13 cellular contexts compared by ENCODE assay signal in the genomic region with DNA sequence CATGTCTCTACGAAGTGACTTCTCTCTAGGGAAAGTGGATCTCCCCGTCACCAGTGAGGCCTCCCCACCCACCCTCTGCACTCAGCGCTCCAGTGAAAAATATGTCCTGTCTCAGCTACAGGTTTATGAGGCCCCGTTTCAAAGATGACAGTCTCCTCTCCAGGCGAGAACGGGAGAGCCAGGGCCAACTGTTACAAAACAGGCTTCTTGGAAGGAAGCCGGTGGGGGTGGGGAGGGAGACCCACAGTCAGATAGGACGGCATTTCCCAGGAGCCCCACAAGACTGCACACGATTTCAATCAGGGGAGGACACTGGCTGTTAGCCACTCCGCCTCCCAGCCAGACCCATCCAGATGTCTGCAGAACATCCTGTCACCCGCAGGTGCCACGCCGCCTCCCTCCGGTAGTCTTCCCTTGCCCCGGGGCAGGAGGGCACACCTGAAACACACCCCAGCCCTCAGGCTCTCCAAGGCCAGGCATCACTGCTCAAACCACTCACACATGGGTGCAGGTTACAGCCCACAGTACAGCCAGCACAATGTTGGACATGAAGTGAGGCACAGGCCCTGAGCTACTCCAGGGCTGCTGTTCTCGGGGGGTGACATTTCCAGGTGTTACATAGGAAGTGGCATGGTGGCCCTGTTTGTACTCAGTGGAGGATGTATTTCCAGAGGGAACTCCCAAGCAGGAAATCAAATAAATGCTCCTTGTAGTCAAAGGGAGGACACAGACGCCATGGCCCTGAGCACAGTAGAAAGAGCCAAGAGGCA.
A peak's percentile ranks its signal among the peaks of the same experiment; 100 is the strongest.
DNase-seq lines count a peak whose midpoint lies in the region; ATAC-seq and TF ChIP-seq lines count a peak whose summit lies in the region.
"Had no signal": no experiment of that assay in that cellular context is flagged by ENCODE, and none has a peak within 500 bp of the region (broad histone marks: within the 10 kb centered on the region; RNA-seq: fewer than 3 reads in every experiment).

No MANE protein-coding gene starts in this region.

- no peaks in the 10 kb centered on the region for H3K79me2 ChIP-seq in SK-N-SH (ENCODE audit: insufficient read depth)
- H3K79me2 ChIP-seq in mammary epithelial cell (ENCODE audit: insufficient read depth, low read length) = no peaks in the 10 kb centered on the region

- BruUV-seq in mammary epithelial cell (replicated peaks; lab: Mats Ljungman, UMichigan) = no TSS peak

- TF ChIP-seq CTCF in SK-N-SH (IDR thresholded peaks at IDR 0.05) = no peak
- no peak for TF ChIP-seq CTCF in mammary epithelial cell (conservative IDR thresholded peaks at IDR 0.05 in 1 of 2, IDR thresholded peaks at IDR 0.05 in 1 of 2; ENCODE audit: extremely low read depth in 1 of 2, insufficient read depth in 1 of 2, low read depth in 1 of 2, low read length in 2 of 2)
- TF ChIP-seq CTCF in suprapubic skin (IDR thresholded peaks at IDR 0.05) = no peak
- TF ChIP-seq CTCF in GM13977 (IDR thresholded peaks at IDR 0.05; ENCODE audit: extremely low read depth, insufficient read depth, missing control alignments) = no peak

- peaks cover 91% of the 10 kb centered on the region for H3K27me3 ChIP-seq in SK-N-SH (ENCODE audit: insufficient read depth)
- no peaks in the 10 kb centered on the region for H3K27me3 ChIP-seq in mammary epithelial cell (ENCODE audit: insufficient read depth, low read length)
- H3K27me3 ChIP-seq in suprapubic skin = no peaks in the 10 kb centered on the region

- H3K36me3 ChIP-seq in SK-N-SH (replicated peaks in 1 of 2; ENCODE audit: control insufficient read depth in 1 of 2, insufficient read depth in 2 of 2, low read length in 1 of 2) (no peaks in the 10 kb centered on the region), mammary epithelial cell (ENCODE audit: insufficient read depth, low read length) (no peaks in the 10 kb centered on the region), suprapubic skin (no peaks in the 10 kb centered on the region)

- H3K9me2 ChIP-seq in SK-N-SH = no peaks in the 10 kb centered on the region

- no peaks in the 10 kb centered on the region for H3K9me3 ChIP-seq in SK-N-SH
- H3K9me3 ChIP-seq in mammary epithelial cell (replicated peaks; ENCODE audit: insufficient read depth, low read length) = no peaks in the 10 kb centered on the region
- H3K9me3 ChIP-seq in suprapubic skin = no peaks in the 10 kb centered on the region

- H3K9ac ChIP-seq in SK-N-SH = no peak overlapping the region
- H3K9ac ChIP-seq in mammary epithelial cell (ENCODE audit: insufficient read depth, low read length) = no peak overlapping the region

- no peaks in the 10 kb centered on the region for H3F3A ChIP-seq in SK-N-SH (replicated peaks; ENCODE audit: insufficient read depth)

- no peak for TF ChIP-seq RAD21 in SK-N-SH (IDR thresholded peaks at IDR 0.05; ENCODE audit: low read length)

- POLR2A ChIA-PET in SK-N-SH (lab: Yijun Ruan, JAX) = no interaction called here

- DNase-seq in SK-N-SH = peak; percentile 1
- DNase-seq in mammary epithelial cell = no peak
- peak; percentile 55 for DNase-seq in left kidney (ENCODE audit: low read depth, low spot score)
- DNase-seq in suprapubic skin (ENCODE audit: low spot score in 2 of 2) = peak in 1 of 2 donors; percentile 80
- no peak for DNase-seq in iPS-NIHi11 (ENCODE audit: low spot score)
- no peak for DNase-seq in GM13977 (ENCODE audit: low spot score)
- DNase-seq: activated naive CD4-positive, alpha-beta T cell; CD4-positive, alpha-beta memory T cell; NCI-H2171; nucleus accumbens had no signal

- H3K4me3 ChIP-seq in SK-N-SH (ENCODE audit: low read depth in 2 of 2, low read length in 1 of 2) (no peak overlapping the region), mammary epithelial cell (replicated peaks in 1 of 3; ENCODE audit: insufficient read depth in 1 of 3, low read depth in 2 of 3, low read length in 3 of 3) (no peak overlapping the region), suprapubic skin (no peak overlapping the region)

- H3K4me1 ChIP-seq in SK-N-SH (ENCODE audit: control insufficient read depth in 1 of 2, insufficient read depth in 2 of 2, low read depth in 1 of 2, low read length in 1 of 2) (no peaks in the 10 kb centered on the region), mammary epithelial cell (ENCODE audit: insufficient read depth, low read length) (no peaks in the 10 kb centered on the region), suprapubic skin (peaks cover 11% of the 10 kb centered on the region)

- ATAC-seq in SK-N-SH treated with all-trans-retinoic acid at 6 μM for 48 hours = no peak
- ATAC-seq in GM19455 (IDR thresholded peaks at IDR 0.05; ENCODE audit: unreplicated experiment) = no peak

- H3K4me2 ChIP-seq in SK-N-SH (no peak overlapping the region), mammary epithelial cell (ENCODE audit: insufficient read depth, low read depth, low read length) (peak overlapping the region; percentile 1)

- intact Hi-C loops in mammary epithelial cell (cut with micrococcal nuclease) = no loop called here

- CTCF ChIA-PET in SK-N-SH (lab: Yijun Ruan, JAX) = no interaction called here
- CTCF ChIA-PET in mammary epithelial cell (lab: Charles Lee; ENCODE audit: low non-redundant PET) = no interaction called here

- TF ChIP-seq EP300 in SK-N-SH (IDR thresholded peaks at IDR 0.05; ENCODE audit: borderline replicate concordance in 1 of 2, low read depth in 1 of 2, low read length in 1 of 2) = no peak
- TF ChIP-seq EP300 in suprapubic skin (IDR thresholded peaks at IDR 0.05) = no peak

- TF ChIP-seq POLR2A in suprapubic skin (IDR thresholded peaks at IDR 0.05) = no peak

- H4K20me1 ChIP-seq in SK-N-SH (ENCODE audit: insufficient read depth) (no peaks in the 10 kb centered on the region), mammary epithelial cell (ENCODE audit: insufficient read depth, low read length) (no peaks in the 10 kb centered on the region)

- in situ Hi-C loops in mammary epithelial cell (cut with MboI; ENCODE audit: low sequenced_read_pairs in 2 of 2) = no loop called here
- in situ Hi-C loops in GM13977 (cut with MboI; ENCODE audit: low pct_unique_long_range_greater_than_20kb, low sequenced_read_pairs, unreplicated experiment) = no loop called here

- dilution Hi-C loops in mammary epithelial cell (cut with HindIII; ENCODE audit: low sequenced_read_pairs) = no loop called here

- H3K27ac ChIP-seq in SK-N-SH (ENCODE audit: low read depth in 2 of 2, low read length in 1 of 2) (no peak overlapping the region), mammary epithelial cell (ENCODE audit: insufficient read depth, low read depth, low read length) (no peak overlapping the region), suprapubic skin (peak overlapping the region; percentile 32)
- H3K27ac ChIP-seq: 22Rv1 had no signal

- WGBS in SK-N-SH (ENCODE audit: low lambda C conversion rate) = 8% methylated on average over 12 of the region's 17 CpGs
- WGBS in mammary epithelial cell (ENCODE audit: low coverage, missing lambda C conversion rate) = 41% methylated on average over 16 of the region's 17 CpGs
- WGBS in suprapubic skin = 19% methylated on average over 9 of the region's 17 CpGs

- no peak overlapping the region for H2AFZ ChIP-seq in SK-N-SH (ENCODE audit: low read depth)
- H2AFZ ChIP-seq in mammary epithelial cell (ENCODE audit: low read depth, low read length) = peak overlapping the region; percentile 67

TF ChIP-seq in SK-N-SH, 30 proteins besides CTCF, POLR2A, EP300 and RAD21 (continues in another document):
- TF ChIP-seq RCOR1 (IDR thresholded peaks at IDR 0.05; ENCODE audit: low read length) (no peak), CHD2 (IDR thresholded peaks at IDR 0.05; ENCODE audit: low read length, partially characterized antibody) (no peak), GABPA (IDR thresholded peaks at IDR 0.05; ENCODE audit: low read depth) (no peak), SMC3 (IDR thresholded peaks at IDR 0.05; ENCODE audit: low read depth, low read length) (no peak), RXRA (IDR thresholded peaks at IDR 0.05; ENCODE audit: borderline replicate concordance, low read depth) (no peak), TCF12 (IDR thresholded peaks at IDR 0.05) (no peak), JUND (IDR thresholded peaks at IDR 0.05) (no peak), NFIC (IDR thresholded peaks at IDR 0.05; ENCODE audit: borderline replicate concordance) (no peak), MXI1 (IDR thresholded peaks at IDR 0.05; ENCODE audit: low read depth, low read length) (no peak), RFX5 (IDR thresholded peaks at IDR 0.05; ENCODE audit: low read length) (no peak), POLR2AphosphoS5 (IDR thresholded peaks at IDR 0.05; ENCODE audit: low read depth, low read length) (no peak)
- TF ChIP-seq, protein P1, sequence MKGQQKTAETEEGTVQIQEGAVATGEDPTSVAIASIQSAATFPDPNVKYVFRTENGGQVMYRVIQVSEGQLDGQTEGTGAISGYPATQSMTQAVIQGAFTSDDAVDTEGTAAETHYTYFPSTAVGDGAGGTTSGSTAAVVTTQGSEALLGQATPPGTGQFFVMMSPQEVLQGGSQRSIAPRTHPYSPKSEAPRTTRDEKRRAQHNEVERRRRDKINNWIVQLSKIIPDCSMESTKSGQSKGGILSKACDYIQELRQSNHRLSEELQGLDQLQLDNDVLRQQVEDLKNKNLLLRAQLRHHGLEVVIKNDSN (IDR thresholded peaks at IDR 0.05; ENCODE audit: borderline replicate concordance, low read depth) = no peak

TF ChIP-seq in SK-N-SH treated with all-trans-retinoic acid at 6 μM for 48 hours, 23 proteins besides CTCF, POLR2A, EP300 and RAD21 (continues in another document):
- no peak for TF ChIP-seq PATZ1 (CRISPR knock-in tag; IDR thresholded peaks at IDR 0.05; ENCODE audit: borderline replicate concordance)
- no peak for TF ChIP-seq ZNF565 (CRISPR knock-in tag; conservative IDR thresholded peaks at IDR 0.05; ENCODE audit: low read depth)

Comparison
In these comparisons a context has a peak if more than half of its experiments do, and no peak if none do; other contexts are left out.
1. DNase-seq: peak in SK-N-SH (single experiment) and left kidney (single experiment); none in mammary epithelial cell (single experiment), iPS-NIHi11 (single experiment) and GM13977 (single experiment).